ENCODE assay signal across 1 cellular context in the genomic region with DNA sequence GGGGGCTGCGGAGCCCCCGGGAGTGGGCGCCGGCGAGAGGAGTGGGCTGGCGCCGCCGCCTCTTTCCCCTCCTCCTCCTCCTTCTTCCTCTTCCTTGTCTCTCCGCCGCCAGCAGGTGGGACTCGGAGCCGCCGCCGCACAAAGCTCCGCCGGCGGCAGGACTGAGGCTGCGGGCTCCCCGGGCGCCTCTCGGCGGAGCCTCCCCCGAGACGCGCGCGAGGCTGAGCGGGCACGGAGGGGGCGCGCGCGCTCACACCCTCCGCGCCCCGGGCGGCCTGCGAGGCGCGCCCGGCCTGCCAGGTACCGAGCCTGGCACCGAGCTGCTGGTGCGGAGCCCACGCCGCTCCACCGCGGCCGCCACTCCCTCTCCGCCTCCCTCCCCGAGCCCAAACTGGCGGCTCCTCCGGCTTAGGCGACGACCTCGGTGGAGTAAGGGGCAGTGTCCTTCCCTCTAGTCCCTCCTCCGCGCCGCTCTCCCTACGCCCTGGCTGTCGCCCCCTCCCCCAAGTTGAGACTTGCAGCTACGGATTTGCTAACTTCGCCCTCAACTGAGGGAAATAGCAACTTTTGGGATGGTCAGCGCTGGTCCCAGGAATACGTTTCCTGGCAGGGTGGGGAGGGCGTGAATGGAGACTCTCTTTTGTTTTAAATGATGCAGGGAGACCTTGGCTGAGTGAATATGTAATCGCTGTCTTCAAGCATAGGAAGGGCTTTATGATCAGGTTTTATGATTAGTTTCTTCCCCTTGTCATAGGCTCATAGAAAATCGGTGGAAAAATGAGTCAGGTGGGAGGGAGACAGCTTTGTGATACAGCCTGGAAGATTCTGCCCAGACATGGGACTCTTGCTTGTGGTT.
TF ChIP-seq lines count a peak whose summit lies in the region.

No MANE protein-coding gene starts in this region.

TF ChIP-seq in GM23338, 12 proteins besides CTCF, POLR2A, EP300 and RAD21 (continued from another document):
- TF ChIP-seq, protein P1, sequence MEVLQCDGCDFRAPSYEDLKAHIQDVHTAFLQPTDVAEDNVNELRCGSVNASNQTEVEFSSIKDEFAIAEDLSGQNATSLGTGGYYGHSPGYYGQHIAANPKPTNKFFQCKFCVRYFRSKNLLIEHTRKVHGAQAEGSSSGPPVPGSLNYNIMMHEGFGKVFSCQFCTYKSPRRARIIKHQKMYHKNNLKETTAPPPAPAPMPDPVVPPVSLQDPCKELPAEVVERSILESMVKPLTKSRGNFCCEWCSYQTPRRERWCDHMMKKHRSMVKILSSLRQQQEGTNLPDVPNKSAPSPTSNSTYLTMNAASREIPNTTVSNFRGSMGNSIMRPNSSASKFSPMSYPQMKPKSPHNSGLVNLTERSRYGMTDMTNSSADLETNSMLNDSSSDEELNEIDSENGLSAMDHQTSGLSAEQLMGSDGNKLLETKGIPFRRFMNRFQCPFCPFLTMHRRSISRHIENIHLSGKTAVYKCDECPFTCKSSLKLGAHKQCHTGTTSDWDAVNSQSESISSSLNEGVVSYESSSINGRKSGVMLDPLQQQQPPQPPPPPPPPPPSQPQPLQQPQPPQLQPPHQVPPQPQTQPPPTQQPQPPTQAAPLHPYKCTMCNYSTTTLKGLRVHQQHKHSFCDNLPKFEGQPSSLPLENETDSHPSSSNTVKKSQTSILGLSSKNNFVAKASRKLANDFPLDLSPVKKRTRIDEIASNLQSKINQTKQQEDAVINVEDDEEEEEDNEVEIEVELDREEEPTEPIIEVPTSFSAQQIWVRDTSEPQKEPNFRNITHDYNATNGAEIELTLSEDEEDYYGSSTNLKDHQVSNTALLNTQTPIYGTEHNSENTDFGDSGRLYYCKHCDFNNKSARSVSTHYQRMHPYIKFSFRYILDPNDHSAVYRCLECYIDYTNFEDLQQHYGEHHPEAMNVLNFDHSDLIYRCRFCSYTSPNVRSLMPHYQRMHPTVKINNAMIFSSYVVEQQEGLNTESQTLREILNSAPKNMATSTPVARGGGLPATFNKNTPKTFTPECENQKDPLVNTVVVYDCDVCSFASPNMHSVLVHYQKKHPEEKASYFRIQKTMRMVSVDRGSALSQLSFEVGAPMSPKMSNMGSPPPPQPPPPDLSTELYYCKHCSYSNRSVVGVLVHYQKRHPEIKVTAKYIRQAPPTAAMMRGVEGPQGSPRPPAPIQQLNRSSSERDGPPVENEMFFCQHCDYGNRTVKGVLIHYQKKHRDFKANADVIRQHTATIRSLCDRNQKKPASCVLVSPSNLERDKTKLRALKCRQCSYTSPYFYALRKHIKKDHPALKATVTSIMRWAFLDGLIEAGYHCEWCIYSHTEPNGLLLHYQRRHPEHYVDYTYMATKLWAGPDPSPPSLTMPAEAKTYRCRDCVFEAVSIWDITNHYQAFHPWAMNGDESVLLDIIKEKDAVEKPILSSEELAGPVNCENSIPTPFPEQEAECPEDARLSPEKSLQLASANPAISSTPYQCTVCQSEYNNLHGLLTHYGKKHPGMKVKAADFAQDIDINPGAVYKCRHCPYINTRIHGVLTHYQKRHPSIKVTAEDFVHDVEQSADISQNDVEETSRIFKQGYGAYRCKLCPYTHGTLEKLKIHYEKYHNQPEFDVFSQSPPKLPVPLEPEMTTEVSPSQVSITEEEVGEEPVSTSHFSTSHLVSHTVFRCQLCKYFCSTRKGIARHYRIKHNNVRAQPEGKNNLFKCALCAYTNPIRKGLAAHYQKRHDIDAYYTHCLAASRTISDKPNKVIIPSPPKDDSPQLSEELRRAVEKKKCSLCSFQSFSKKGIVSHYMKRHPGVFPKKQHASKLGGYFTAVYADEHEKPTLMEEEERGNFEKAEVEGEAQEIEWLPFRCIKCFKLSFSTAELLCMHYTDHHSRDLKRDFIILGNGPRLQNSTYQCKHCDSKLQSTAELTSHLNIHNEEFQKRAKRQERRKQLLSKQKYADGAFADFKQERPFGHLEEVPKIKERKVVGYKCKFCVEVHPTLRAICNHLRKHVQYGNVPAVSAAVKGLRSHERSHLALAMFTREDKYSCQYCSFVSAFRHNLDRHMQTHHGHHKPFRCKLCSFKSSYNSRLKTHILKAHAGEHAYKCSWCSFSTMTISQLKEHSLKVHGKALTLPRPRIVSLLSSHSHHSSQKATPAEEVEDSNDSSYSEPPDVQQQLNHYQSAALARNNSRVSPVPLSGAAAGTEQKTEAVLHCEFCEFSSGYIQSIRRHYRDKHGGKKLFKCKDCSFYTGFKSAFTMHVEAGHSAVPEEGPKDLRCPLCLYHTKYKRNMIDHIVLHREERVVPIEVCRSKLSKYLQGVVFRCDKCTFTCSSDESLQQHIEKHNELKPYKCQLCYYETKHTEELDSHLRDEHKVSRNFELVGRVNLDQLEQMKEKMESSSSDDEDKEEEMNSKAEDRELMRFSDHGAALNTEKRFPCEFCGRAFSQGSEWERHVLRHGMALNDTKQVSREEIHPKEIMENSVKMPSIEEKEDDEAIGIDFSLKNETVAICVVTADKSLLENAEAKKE (CRISPR knock-in tag; IDR thresholded peaks at IDR 0.05) = no peak
- no peak for TF ChIP-seq JUNB (IDR thresholded peaks at IDR 0.05; ENCODE audit: unreplicated experiment)
